ENCODE assay signal across 2 cellular contexts in the genomic region with DNA sequence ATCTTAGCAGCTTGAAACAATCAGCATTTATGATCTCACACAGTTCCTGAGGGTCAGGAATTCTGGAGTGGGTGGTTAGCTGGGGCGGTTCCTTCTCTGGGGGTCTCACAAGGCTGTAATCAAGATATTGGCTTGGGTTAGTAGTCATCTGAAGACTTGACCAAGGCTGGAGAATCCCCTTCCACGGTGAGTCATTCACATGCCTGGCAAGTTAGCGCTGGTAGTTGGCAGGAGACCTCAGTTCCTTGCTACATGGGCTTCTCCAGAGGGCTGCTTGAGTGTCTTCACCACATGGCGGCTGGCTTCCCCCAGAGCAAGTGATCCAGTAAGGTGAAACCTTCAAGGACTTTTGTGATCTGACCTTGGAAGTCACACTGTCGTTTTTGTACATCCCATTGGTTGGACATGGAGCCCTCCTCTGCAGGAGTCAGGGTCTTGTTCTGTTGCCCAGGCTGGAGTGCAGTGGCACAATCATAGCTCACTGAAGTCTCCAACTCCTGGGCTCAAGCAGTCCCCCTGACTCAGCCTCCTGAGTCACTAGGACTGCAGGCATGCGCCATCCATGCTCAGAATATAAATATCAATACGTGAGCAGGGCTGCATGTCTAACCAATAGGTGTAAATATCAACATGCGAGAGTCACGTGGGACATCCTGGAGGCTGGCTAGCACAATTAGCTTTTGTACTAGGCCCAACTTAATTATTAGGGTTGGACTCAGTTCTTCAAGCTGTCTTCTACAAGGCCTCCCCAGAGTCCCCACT.
TF ChIP-seq lines count a peak whose summit lies in the region.

No MANE protein-coding gene starts in this region.

TF ChIP-seq in K562, 482 proteins besides CTCF, POLR2A, EP300 and RAD21 (continued from another document):
- TF ChIP-seq, protein P1, sequence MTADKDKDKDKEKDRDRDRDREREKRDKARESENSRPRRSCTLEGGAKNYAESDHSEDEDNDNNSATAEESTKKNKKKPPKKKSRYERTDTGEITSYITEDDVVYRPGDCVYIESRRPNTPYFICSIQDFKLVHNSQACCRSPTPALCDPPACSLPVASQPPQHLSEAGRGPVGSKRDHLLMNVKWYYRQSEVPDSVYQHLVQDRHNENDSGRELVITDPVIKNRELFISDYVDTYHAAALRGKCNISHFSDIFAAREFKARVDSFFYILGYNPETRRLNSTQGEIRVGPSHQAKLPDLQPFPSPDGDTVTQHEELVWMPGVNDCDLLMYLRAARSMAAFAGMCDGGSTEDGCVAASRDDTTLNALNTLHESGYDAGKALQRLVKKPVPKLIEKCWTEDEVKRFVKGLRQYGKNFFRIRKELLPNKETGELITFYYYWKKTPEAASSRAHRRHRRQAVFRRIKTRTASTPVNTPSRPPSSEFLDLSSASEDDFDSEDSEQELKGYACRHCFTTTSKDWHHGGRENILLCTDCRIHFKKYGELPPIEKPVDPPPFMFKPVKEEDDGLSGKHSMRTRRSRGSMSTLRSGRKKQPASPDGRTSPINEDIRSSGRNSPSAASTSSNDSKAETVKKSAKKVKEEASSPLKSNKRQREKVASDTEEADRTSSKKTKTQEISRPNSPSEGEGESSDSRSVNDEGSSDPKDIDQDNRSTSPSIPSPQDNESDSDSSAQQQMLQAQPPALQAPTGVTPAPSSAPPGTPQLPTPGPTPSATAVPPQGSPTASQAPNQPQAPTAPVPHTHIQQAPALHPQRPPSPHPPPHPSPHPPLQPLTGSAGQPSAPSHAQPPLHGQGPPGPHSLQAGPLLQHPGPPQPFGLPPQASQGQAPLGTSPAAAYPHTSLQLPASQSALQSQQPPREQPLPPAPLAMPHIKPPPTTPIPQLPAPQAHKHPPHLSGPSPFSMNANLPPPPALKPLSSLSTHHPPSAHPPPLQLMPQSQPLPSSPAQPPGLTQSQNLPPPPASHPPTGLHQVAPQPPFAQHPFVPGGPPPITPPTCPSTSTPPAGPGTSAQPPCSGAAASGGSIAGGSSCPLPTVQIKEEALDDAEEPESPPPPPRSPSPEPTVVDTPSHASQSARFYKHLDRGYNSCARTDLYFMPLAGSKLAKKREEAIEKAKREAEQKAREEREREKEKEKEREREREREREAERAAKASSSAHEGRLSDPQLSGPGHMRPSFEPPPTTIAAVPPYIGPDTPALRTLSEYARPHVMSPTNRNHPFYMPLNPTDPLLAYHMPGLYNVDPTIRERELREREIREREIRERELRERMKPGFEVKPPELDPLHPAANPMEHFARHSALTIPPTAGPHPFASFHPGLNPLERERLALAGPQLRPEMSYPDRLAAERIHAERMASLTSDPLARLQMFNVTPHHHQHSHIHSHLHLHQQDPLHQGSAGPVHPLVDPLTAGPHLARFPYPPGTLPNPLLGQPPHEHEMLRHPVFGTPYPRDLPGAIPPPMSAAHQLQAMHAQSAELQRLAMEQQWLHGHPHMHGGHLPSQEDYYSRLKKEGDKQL (CRISPR knock-in tag; IDR thresholded peaks at IDR 0.05; ENCODE audit: borderline replicate concordance) = no peak
- TF ChIP-seq SREBF1 (IDR thresholded peaks at IDR 0.05; ENCODE audit: borderline replicate concordance, low read depth, low read length) (no peak), HNRNPUL1 (IDR thresholded peaks at IDR 0.05; ENCODE audit: low read length) (no peak)

TF ChIP-seq in HepG2, 621 proteins besides CTCF, POLR2A, EP300 and RAD21 (continued from another document):
- TF ChIP-seq, protein P2, sequence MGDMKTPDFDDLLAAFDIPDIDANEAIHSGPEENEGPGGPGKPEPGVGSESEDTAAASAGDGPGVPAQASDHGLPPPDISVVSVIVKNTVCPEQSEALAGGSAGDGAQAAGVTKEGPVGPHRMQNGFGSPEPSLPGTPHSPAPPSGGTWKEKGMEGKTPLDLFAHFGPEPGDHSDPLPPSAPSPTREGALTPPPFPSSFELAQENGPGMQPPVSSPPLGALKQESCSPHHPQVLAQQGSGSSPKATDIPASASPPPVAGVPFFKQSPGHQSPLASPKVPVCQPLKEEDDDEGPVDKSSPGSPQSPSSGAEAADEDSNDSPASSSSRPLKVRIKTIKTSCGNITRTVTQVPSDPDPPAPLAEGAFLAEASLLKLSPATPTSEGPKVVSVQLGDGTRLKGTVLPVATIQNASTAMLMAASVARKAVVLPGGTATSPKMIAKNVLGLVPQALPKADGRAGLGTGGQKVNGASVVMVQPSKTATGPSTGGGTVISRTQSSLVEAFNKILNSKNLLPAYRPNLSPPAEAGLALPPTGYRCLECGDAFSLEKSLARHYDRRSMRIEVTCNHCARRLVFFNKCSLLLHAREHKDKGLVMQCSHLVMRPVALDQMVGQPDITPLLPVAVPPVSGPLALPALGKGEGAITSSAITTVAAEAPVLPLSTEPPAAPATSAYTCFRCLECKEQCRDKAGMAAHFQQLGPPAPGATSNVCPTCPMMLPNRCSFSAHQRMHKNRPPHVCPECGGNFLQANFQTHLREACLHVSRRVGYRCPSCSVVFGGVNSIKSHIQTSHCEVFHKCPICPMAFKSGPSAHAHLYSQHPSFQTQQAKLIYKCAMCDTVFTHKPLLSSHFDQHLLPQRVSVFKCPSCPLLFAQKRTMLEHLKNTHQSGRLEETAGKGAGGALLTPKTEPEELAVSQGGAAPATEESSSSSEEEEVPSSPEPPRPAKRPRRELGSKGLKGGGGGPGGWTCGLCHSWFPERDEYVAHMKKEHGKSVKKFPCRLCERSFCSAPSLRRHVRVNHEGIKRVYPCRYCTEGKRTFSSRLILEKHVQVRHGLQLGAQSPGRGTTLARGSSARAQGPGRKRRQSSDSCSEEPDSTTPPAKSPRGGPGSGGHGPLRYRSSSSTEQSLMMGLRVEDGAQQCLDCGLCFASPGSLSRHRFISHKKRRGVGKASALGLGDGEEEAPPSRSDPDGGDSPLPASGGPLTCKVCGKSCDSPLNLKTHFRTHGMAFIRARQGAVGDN (CRISPR knock-in tag; IDR thresholded peaks at IDR 0.05) = 0 out of 2 replicates have a peak, but pooled peaks have one; percentile 10
- no peak for TF ChIP-seq ZNF296 (CRISPR knock-in tag; conservative IDR thresholded peaks at IDR 0.05)
- no peak for TF ChIP-seq ZNF761 (CRISPR knock-in tag; conservative IDR thresholded peaks at IDR 0.05)
- TF ChIP-seq TAF1 (CRISPR knock-in tag; IDR thresholded peaks at IDR 0.05) = peak; percentile 24; the same call in 1 of the 2 replicates
- TF ChIP-seq ZSCAN30 (CRISPR knock-in tag; IDR thresholded peaks at IDR 0.05) = no peak
- TF ChIP-seq JUNB (CRISPR knock-in tag; IDR thresholded peaks at IDR 0.05; ENCODE audit: borderline replicate concordance) = no peak
- TF ChIP-seq ZNF510 (CRISPR knock-in tag; IDR thresholded peaks at IDR 0.05; ENCODE audit: low read depth) = no peak
- no peak for TF ChIP-seq ZNF160 (CRISPR knock-in tag; IDR thresholded peaks at IDR 0.05)
- TF ChIP-seq TEAD3 (CRISPR knock-in tag; optimal IDR thresholded peaks at IDR 0.05; ENCODE audit: borderline replicate concordance) = peak; percentile 44
- TF ChIP-seq FOSL2 (CRISPR knock-in tag; IDR thresholded peaks at IDR 0.05) = peak; percentile 42
- TF ChIP-seq ZNF780A (CRISPR knock-in tag; IDR thresholded peaks at IDR 0.05) = no peak
- TF ChIP-seq, protein P3, sequence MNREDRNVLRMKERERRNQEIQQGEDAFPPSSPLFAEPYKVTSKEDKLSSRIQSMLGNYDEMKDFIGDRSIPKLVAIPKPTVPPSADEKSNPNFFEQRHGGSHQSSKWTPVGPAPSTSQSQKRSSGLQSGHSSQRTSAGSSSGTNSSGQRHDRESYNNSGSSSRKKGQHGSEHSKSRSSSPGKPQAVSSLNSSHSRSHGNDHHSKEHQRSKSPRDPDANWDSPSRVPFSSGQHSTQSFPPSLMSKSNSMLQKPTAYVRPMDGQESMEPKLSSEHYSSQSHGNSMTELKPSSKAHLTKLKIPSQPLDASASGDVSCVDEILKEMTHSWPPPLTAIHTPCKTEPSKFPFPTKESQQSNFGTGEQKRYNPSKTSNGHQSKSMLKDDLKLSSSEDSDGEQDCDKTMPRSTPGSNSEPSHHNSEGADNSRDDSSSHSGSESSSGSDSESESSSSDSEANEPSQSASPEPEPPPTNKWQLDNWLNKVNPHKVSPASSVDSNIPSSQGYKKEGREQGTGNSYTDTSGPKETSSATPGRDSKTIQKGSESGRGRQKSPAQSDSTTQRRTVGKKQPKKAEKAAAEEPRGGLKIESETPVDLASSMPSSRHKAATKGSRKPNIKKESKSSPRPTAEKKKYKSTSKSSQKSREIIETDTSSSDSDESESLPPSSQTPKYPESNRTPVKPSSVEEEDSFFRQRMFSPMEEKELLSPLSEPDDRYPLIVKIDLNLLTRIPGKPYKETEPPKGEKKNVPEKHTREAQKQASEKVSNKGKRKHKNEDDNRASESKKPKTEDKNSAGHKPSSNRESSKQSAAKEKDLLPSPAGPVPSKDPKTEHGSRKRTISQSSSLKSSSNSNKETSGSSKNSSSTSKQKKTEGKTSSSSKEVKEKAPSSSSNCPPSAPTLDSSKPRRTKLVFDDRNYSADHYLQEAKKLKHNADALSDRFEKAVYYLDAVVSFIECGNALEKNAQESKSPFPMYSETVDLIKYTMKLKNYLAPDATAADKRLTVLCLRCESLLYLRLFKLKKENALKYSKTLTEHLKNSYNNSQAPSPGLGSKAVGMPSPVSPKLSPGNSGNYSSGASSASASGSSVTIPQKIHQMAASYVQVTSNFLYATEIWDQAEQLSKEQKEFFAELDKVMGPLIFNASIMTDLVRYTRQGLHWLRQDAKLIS (CRISPR knock-in tag; IDR thresholded peaks at IDR 0.05) = no peak
- 0 out of 2 replicates have a peak, but pooled peaks have one; percentile 17 for TF ChIP-seq KDM2A (CRISPR knock-in tag; IDR thresholded peaks at IDR 0.05; ENCODE audit: borderline replicate concordance, low read depth)
- TF ChIP-seq, protein P4, sequence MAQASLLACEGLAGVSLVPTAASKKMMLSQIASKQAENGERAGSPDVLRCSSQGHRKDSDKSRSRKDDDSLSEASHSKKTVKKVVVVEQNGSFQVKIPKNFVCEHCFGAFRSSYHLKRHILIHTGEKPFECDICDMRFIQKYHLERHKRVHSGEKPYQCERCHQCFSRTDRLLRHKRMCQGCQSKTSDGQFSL (CRISPR knock-in tag; IDR thresholded peaks at IDR 0.05) = no peak
- no peak for TF ChIP-seq ZNF83 (CRISPR knock-in tag; IDR thresholded peaks at IDR 0.05; ENCODE audit: borderline replicate concordance)
- no peak for TF ChIP-seq ZNF138 (CRISPR knock-in tag; IDR thresholded peaks at IDR 0.05; ENCODE audit: low read depth)
- peak; percentile 59; the same call in 1 of the 2 replicates for TF ChIP-seq FOXK2 (IDR thresholded peaks at IDR 0.05)
- TF ChIP-seq PTBP1 (IDR thresholded peaks at IDR 0.05; ENCODE audit: low read depth, low read length, poor library complexity, severe bottlenecking) = no peak
- no peak for TF ChIP-seq DNMT3B (CRISPR knock-in tag; conservative IDR thresholded peaks at IDR 0.05)
- no peak for TF ChIP-seq RARG (CRISPR knock-in tag; IDR thresholded peaks at IDR 0.05; ENCODE audit: low read depth)
- TF ChIP-seq ZFY (CRISPR knock-in tag; IDR thresholded peaks at IDR 0.05) = peak; percentile 16; the same call in 1 of the 2 replicates
- no peak for TF ChIP-seq RXRA (CRISPR knock-in tag; IDR thresholded peaks at IDR 0.05)
- no peak for TF ChIP-seq PAF1 (CRISPR knock-in tag; IDR thresholded peaks at IDR 0.05)
- TF ChIP-seq CHD2 (IDR thresholded peaks at IDR 0.05; ENCODE audit: low read depth, low read length) = no peak
- TF ChIP-seq, protein P5, sequence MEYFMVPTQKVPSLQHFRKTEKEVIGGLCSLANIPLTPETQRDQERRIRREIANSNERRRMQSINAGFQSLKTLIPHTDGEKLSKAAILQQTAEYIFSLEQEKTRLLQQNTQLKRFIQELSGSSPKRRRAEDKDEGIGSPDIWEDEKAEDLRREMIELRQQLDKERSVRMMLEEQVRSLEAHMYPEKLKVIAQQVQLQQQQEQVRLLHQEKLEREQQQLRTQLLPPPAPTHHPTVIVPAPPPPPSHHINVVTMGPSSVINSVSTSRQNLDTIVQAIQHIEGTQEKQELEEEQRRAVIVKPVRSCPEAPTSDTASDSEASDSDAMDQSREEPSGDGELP (IDR thresholded peaks at IDR 0.05; ENCODE audit: borderline replicate concordance, low read depth) = no peak
- peak; percentile 50; the same call in 1 of the 2 replicates for TF ChIP-seq GATAD2A (CRISPR knock-in tag; IDR thresholded peaks at IDR 0.05)
- TF ChIP-seq, protein P6, sequence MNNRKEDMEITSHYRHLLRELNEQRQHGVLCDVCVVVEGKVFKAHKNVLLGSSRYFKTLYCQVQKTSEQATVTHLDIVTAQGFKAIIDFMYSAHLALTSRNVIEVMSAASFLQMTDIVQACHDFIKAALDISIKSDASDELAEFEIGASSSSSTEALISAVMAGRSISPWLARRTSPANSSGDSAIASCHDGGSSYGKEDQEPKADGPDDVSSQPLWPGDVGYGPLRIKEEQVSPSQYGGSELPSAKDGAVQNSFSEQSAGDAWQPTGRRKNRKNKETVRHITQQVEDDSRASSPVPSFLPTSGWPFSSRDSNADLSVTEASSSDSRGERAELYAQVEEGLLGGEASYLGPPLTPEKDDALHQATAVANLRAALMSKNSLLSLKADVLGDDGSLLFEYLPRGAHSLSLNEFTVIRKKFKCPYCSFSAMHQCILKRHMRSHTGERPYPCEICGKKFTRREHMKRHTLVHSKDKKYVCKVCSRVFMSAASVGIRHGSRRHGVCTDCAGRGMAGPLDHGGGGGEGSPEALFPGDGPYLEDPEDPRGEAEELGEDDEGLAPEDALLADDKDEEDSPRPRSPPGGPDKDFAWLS (CRISPR knock-in tag; IDR thresholded peaks at IDR 0.05; ENCODE audit: borderline replicate concordance) = no peak
- TF ChIP-seq, protein P7, sequence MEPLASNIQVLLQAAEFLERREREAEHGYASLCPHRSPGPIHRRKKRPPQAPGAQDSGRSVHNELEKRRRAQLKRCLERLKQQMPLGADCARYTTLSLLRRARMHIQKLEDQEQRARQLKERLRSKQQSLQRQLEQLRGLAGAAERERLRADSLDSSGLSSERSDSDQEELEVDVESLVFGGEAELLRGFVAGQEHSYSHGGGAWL (CRISPR knock-in tag; IDR thresholded peaks at IDR 0.05) = no peak
